Comparison of ENCODE assay signal across 16 cellular contexts in genomic region chr3:190517696-190518095, GRCh38. TPM values are rescaled to one million over a fixed set of nuclear protein-coding genes. Genes with fewer than 3 reads are reported as not detected.
DNase-seq lines count a peak whose midpoint lies in the region; ATAC-seq, FAIRE-seq and TF ChIP-seq lines count a peak whose summit lies in the region.
"Had no signal": no experiment of that assay in that cellular context is flagged by ENCODE, and none has a peak within 500 bp of the region (broad histone marks: within the 10 kb centered on the region; RNA-seq: fewer than 3 reads in every experiment).

No MANE protein-coding gene starts in this region.

- H3K27me3 ChIP-seq in astrocyte (ENCODE audit: insufficient read depth, low read length): no peaks in the 10 kb centered on the region

- H3K4me1 ChIP-seq in astrocyte (ENCODE audit: insufficient read depth, low read length): peaks cover 19% of the 10 kb centered on the region

- in situ Hi-C loops in KBM-7 (cut with MboI; ENCODE audit: low pct_unique_long_range_greater_than_20kb, low sequenced_read_pairs): no loop called here

- peaks cover 8% of the 10 kb centered on the region for H3K36me3 Mint-ChIP-seq in astrocyte (ENCODE audit: low read depth, unreplicated experiment)
- no peaks in the 10 kb centered on the region for H3K36me3 Mint-ChIP-seq in mesothelial cell of epicardium

- no peaks in the 10 kb centered on the region for H3K9me3 Mint-ChIP-seq in astrocyte (ENCODE audit: unreplicated experiment)
- H3K9me3 Mint-ChIP-seq in mesothelial cell of epicardium: no peaks in the 10 kb centered on the region
- H3K9me3 Mint-ChIP-seq: CD8-positive, alpha-beta memory T cell had no signal

- no peak overlapping the region for H3K27ac ChIP-seq in astrocyte (ENCODE audit: low read depth, low read length)

- DNase-seq in Ammon's horn (ENCODE audit: low spot score) (peak; percentile 34), KBM-7 (peak; percentile 29), astrocyte (ENCODE audit: low read depth) (peak; percentile 64), iris pigment epithelial cell (ENCODE audit: low read depth) (peak; percentile 80), nucleus accumbens (lab: John Stamatoyannopoulos, UW) (no peak), NCI-H1417 treated with DMSO at 0.1 percent for 48 hours (lab: John Stamatoyannopoulos, UW) (no peak), mesothelial cell of epicardium (ENCODE audit: low spot score in 2 of 2, unreplicated experiment in 2 of 2) (no peak)
- DNase-seq: CD8-positive, alpha-beta memory T cell; kidney glomerular epithelial cell; NCI-H2227 treated with DMSO at 0.1 percent for 48 hours; SHP77 treated with DMSO at 0.1 percent for 48 hours; stimulated activated CD8-positive, alpha-beta memory T cell treated with anti-CD3 and anti-CD28 coated beads, Interleukin-4, amount 100 ng/mL, for 48 hours had no signal

- no peak for TF ChIP-seq CTCF in astrocyte (IDR thresholded peaks at IDR 0.05; ENCODE audit: insufficient read depth, low read depth, low read length)
- TF ChIP-seq CTCF in mesothelial cell of epicardium (IDR thresholded peaks at IDR 0.05; ENCODE audit: unreplicated experiment): no peak

- no peak overlapping the region for H3K4me3 ChIP-seq in astrocyte (ENCODE audit: insufficient read depth, low read depth, low read length)

- no peak overlapping the region for H2AFZ ChIP-seq in astrocyte (ENCODE audit: low read depth, low read length)

- H3K4me1 Mint-ChIP-seq in astrocyte (ENCODE audit: low read depth, unreplicated experiment) (peaks cover 18% of the 10 kb centered on the region), mesothelial cell of epicardium (peaks cover 7% of the 10 kb centered on the region)

- H3K9me3 ChIP-seq in astrocyte (ENCODE audit: insufficient read depth, low read depth, low read length): no peaks in the 10 kb centered on the region

- H3K27ac Mint-ChIP-seq in astrocyte (ENCODE audit: unreplicated experiment): no peak overlapping the region
- no peak overlapping the region for H3K27ac Mint-ChIP-seq in mesothelial cell of epicardium

- no peak overlapping the region for H3K4me3 Mint-ChIP-seq in astrocyte (ENCODE audit: unreplicated experiment)
- no peak overlapping the region for H3K4me3 Mint-ChIP-seq in mesothelial cell of epicardium
- H3K4me3 Mint-ChIP-seq: neural crest cell had no signal

- H3K27me3 Mint-ChIP-seq in astrocyte (ENCODE audit: low read depth, unreplicated experiment): no peaks in the 10 kb centered on the region
- H3K27me3 Mint-ChIP-seq in mesothelial cell of epicardium (ENCODE audit: low read depth): peaks cover 9% of the 10 kb centered on the region
- H3K27me3 Mint-ChIP-seq: CD8-positive, alpha-beta memory T cell had no signal

- H3K79me2 ChIP-seq in astrocyte (ENCODE audit: insufficient read depth, low read length): peaks cover 10% of the 10 kb centered on the region

- H3K4me2 ChIP-seq in astrocyte (ENCODE audit: low read length): peak overlapping the region; percentile 9

- no peak for ATAC-seq in HG02938 (IDR thresholded peaks at IDR 0.05; ENCODE audit: unreplicated experiment)
- ATAC-seq: activated CD4-positive, CD25-positive, alpha-beta regulatory T cell treated with anti-CD3 and anti-CD28 coated beads, Interleukin-2, amount 50 U/mL, for 24 hours; HCT116 had no signal

- peaks cover 3% of the 10 kb centered on the region for H4K20me1 ChIP-seq in astrocyte (ENCODE audit: insufficient read depth, low read length)

- no peak for FAIRE-seq in astrocyte (lab: Jason Lieb, UNC)

- H3K36me3 ChIP-seq in astrocyte (ENCODE audit: insufficient read depth, low read length): no peaks in the 10 kb centered on the region

- H3K9ac ChIP-seq in astrocyte (ENCODE audit: low read length): no peak overlapping the region

RNA-seq across cellular contexts. Expression of gene IL1RAP, which starts 3.8 kb away (rescaled TPM):
- total RNA-seq in astrocyte: 19.4 and 27.3 TPM in 2 replicates
- 13.9 to 15.5 TPM (median 15.0 TPM) in 3 replicates for total RNA-seq in mesothelial cell of epicardium

Comparison
In these comparisons a context has a peak if more than half of its experiments do, and no peak if none do; other contexts are left out.
1. DNase-seq: peak in Ammon's horn (single experiment), KBM-7 (single experiment), astrocyte (single experiment) and iris pigment epithelial cell (single experiment); none in nucleus accumbens (0 of 56), NCI-H1417 treated with DMSO at 0.1 percent for 48 hours (single experiment) and mesothelial cell of epicardium (0 of 2).